16 cellular contexts compared by ENCODE assay signal in the genomic region with DNA sequence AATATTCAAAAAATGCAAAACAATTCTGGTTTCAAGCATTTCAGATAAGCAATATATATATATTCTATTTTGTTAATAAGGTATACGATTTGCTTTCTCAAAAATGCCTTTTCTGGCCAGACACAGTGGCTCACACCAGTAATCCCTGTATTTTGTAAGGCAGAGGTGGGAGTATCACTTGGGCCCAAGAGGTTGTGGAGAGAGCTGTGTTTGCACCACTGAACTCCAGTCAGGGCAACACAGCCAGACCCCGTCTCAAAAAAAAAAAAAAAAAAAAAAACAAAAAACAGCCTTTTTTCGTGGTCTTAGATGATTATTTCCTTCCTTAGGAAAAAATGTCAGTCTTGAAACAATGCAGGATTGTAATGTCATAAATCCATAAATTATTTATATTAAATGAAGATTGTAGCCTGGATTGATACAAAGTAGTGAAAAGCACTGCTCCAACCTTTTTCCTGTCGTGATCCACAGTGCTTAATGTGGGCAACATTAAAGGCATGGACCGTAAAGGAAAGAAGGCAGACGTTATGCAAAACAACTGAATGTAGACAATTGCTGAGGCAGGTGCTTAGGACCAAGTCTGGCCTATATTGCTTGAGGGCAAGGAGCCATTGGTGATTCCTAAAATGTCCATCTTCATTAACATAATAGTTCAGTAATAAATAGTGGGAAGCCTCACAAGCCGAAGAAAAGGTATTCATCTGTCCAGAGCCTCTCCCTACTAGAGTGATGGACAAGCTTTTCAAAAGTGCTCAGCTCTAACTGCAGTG. TPM values are rescaled to one million over a fixed set of nuclear protein-coding genes. Genes with fewer than 3 reads are reported as not detected.
DNase-seq lines count a peak whose midpoint lies in the region; ATAC-seq and TF ChIP-seq lines count a peak whose summit lies in the region.
"Had no signal": no experiment of that assay in that cellular context is flagged by ENCODE, and none has a peak within 500 bp of the region (broad histone marks: within the 10 kb centered on the region; RNA-seq: fewer than 3 reads in every experiment).

No MANE protein-coding gene starts in this region.

- no peak for ATAC-seq in Panc1

- H3K36me3 Mint-ChIP-seq in nephron progenitor cell (ENCODE audit: low read depth), result peaks cover 82% of the 10 kb centered on the region
- peaks cover 37 to 88% of the 10 kb centered on the region in 2 donors for H3K36me3 Mint-ChIP-seq in CD4-positive, alpha-beta memory T cell

- peak overlapping the region; percentile 32 for H3K27ac Mint-ChIP-seq in nephron progenitor cell
- H3K27ac Mint-ChIP-seq in CD4-positive, alpha-beta memory T cell, result no peak overlapping the region

- peak overlapping the region in 9 of 11 experiments; percentile 73 to 90 (median 80); a peak in 11 of 22 replicates for H3K4me2 ChIP-seq in BLaER1 treated with 17β-estradiol and CSF1 and Interleukin-3, amounts not matched to agents 10 nM and 100 nM
- no peak overlapping the region for H3K4me2 ChIP-seq in PC-9

- in situ Hi-C loops in HAP-1 (cut with MboI; ENCODE audit: low sequenced_read_pairs) (no loop called here), Panc1 (cut with HindIII; ENCODE audit: low pct_unique_long_range_greater_than_20kb, low sequenced_read_pairs) (no loop called here)

- no peak overlapping the region for H3K27ac ChIP-seq in BLaER1 treated with 17β-estradiol and CSF1 and Interleukin-3, amounts not matched to agents 10 nM and 100 nM
- H3K27ac ChIP-seq in Panc1 (ENCODE audit: low read length), result no peak overlapping the region
- no peak overlapping the region for H3K27ac ChIP-seq in CD4-positive, alpha-beta memory T cell (ENCODE audit: low read depth, low read length)
- H3K27ac ChIP-seq in PC-9, result no peak overlapping the region

- peaks cover 63 to 93% (median 79%) of the 10 kb centered on the region in 11 experiments for H3K36me3 ChIP-seq in BLaER1 treated with 17β-estradiol and CSF1 and Interleukin-3, amounts not matched to agents 10 nM and 100 nM
- H3K36me3 ChIP-seq in HAP-1 (replicated peaks) (peaks cover 79% of the 10 kb centered on the region), Panc1 (ENCODE audit: control insufficient read depth, insufficient read depth, low read length) (peaks cover 20% of the 10 kb centered on the region), PC-9 (ENCODE audit: low read depth) (peaks cover 65% of the 10 kb centered on the region)
- peaks cover 53% of the 10 kb centered on the region for H3K36me3 ChIP-seq in CD4-positive, alpha-beta memory T cell (ENCODE audit: insufficient read depth, low read length)

- no peaks in the 10 kb centered on the region for H3K9me3 ChIP-seq in BLaER1 treated with 17β-estradiol and CSF1 and Interleukin-3, amounts not matched to agents 10 nM and 100 nM (replicated peaks in 1 of 11)
- no peaks in the 10 kb centered on the region for H3K9me3 ChIP-seq in HAP-1
- H3K9me3 ChIP-seq in Panc1 (ENCODE audit: control insufficient read depth, insufficient read depth, low read depth, low read length), result no peaks in the 10 kb centered on the region
- no peaks in the 10 kb centered on the region for H3K9me3 ChIP-seq in CD4-positive, alpha-beta memory T cell (ENCODE audit: control insufficient read depth in 1 of 2, low read length in 2 of 2)
- no peaks in the 10 kb centered on the region for H3K9me3 ChIP-seq in PC-9 (ENCODE audit: insufficient read depth, low read depth)
- H3K9me3 ChIP-seq: BE2C had no signal

- H3K9ac ChIP-seq in BLaER1 treated with 17β-estradiol and CSF1 and Interleukin-3, amounts not matched to agents 10 nM and 100 nM, result no peak overlapping the region

- no peaks in the 10 kb centered on the region for H3K9me2 ChIP-seq in PC-9 (ENCODE audit: insufficient read depth)

- H3K4me1 ChIP-seq in BLaER1 treated with 17β-estradiol and CSF1 and Interleukin-3, amounts not matched to agents 10 nM and 100 nM, result peaks cover 59 to 80% (median 74%) of the 10 kb centered on the region in 10 experiments
- H3K4me1 ChIP-seq in HAP-1, result peaks cover 9% of the 10 kb centered on the region; the same call in 1 of the 2 replicates
- no peaks in the 10 kb centered on the region; the same call in 1 of the 2 replicates for H3K4me1 ChIP-seq in Panc1 (ENCODE audit: control insufficient read depth, insufficient read depth, low read length)
- H3K4me1 ChIP-seq in CD4-positive, alpha-beta memory T cell (ENCODE audit: insufficient read depth, low read length), result peaks cover 7% of the 10 kb centered on the region
- no peaks in the 10 kb centered on the region for H3K4me1 ChIP-seq in PC-9 (replicated peaks; ENCODE audit: insufficient read depth)
- H3K4me1 ChIP-seq: BE2C had no signal

- peaks cover 36% of the 10 kb centered on the region; the same call in 1 of the 2 replicates for H3F3A ChIP-seq in PC-9 (ENCODE audit: insufficient read depth, low read depth)

- BruUV-seq in Panc1 (replicated peaks; lab: Mats Ljungman, UMichigan) (TSS peak; percentile 58), PC-9 (replicated peaks; lab: Mats Ljungman, UMichigan) (no TSS peak)

- H3K79me2 ChIP-seq in PC-9 (ENCODE audit: low read depth), result no peaks in the 10 kb centered on the region

- DNase-seq in HAP-1 (ENCODE audit: low spot score in 2 of 2) (peak; percentile 37 to 53), Panc1 (ENCODE audit: low read depth, low spot score) (no peak), nephron progenitor cell (no peak), PC-9 (no peak), NCI-H2196 treated with DMSO at 0.1 percent for 48 hours (lab: John Stamatoyannopoulos, UW; ENCODE audit: unreplicated experiment) (no peak)
- no peak for DNase-seq in CD4-positive, alpha-beta memory T cell
- DNase-seq: BE2C; GF-D8; Kasumi-1; NCI-H1105 treated with DMSO at 0.1 percent for 48 hours; NCI-H1694 treated with DMSO at 0.1 percent for 48 hours; NCI-H2107; NCI-H226; NK-92 treated with Interleukin-12 subunit alpha and Interleukin-12 subunit beta, amount 100 ng/mL, for 24 hours; OCI-M1 had no signal

- CTCF ChIA-PET in Panc1 (lab: Charles Lee), result no interaction called here
- CTCF ChIA-PET in CD4-positive, alpha-beta memory T cell (lab: Charles Lee; ENCODE audit: partially characterized antibody), result interaction anchor here (0.9 to 2.3 kb wide), 3 partner anchors 37 to 366 kb away, joined by 3 to 8 read pairs (median 3); a partner anchor contains a TSS
- CTCF ChIA-PET in PC-9 (lab: Charles Lee), result interaction anchor here (1.3 kb wide), 1 partner anchor 180 kb away, joined by 5 read pairs; no protein-coding TSS in a partner anchor

- no peaks in the 10 kb centered on the region for H3K27me3 ChIP-seq in BLaER1 treated with 17β-estradiol and CSF1 and Interleukin-3, amounts not matched to agents 10 nM and 100 nM
- no peaks in the 10 kb centered on the region for H3K27me3 ChIP-seq in HAP-1 (ENCODE audit: low read depth)
- no peaks in the 10 kb centered on the region for H3K27me3 ChIP-seq in Panc1 (ENCODE audit: control insufficient read depth, insufficient read depth, low read length)
- H3K27me3 ChIP-seq in CD4-positive, alpha-beta memory T cell (ENCODE audit: insufficient read depth, low read length), result no peaks in the 10 kb centered on the region
- no peaks in the 10 kb centered on the region for H3K27me3 ChIP-seq in PC-9 (ENCODE audit: insufficient read depth, low read depth)
- H3K27me3 ChIP-seq: BE2C had no signal

- no peaks in the 10 kb centered on the region for H3K9me3 Mint-ChIP-seq in nephron progenitor cell
- H3K9me3 Mint-ChIP-seq in CD4-positive, alpha-beta memory T cell, result no peaks in the 10 kb centered on the region

- H3K4me1 Mint-ChIP-seq in nephron progenitor cell, result peaks cover 11% of the 10 kb centered on the region
- peaks cover 10 to 30% (median 13%) of the 10 kb centered on the region in 4 donors for H3K4me1 Mint-ChIP-seq in CD4-positive, alpha-beta memory T cell

- POLR2A ChIA-PET in Panc1 (lab: Charles Lee), result no interaction called here
- POLR2A ChIA-PET in CD4-positive, alpha-beta memory T cell (lab: Charles Lee; ENCODE audit: partially characterized antibody), result no interaction called here
- POLR2A ChIA-PET in PC-9 (lab: Charles Lee; ENCODE audit: unreplicated experiment), result no interaction called here

- TF ChIP-seq CTCF in Panc1 (IDR thresholded peaks at IDR 0.05) (no peak), nephron progenitor cell (IDR thresholded peaks at IDR 0.05) (no peak), PC-9 (conservative IDR thresholded peaks at IDR 0.05) (no peak)

- H4K20me1 ChIP-seq in BLaER1 treated with 17β-estradiol and CSF1 and Interleukin-3, amounts not matched to agents 10 nM and 100 nM, result peaks cover 0 to 91% (median 15%) of the 10 kb centered on the region in 11 experiments; a peak in 14 of 22 replicates
- peaks cover 7% of the 10 kb centered on the region for H4K20me1 ChIP-seq in PC-9 (ENCODE audit: insufficient read depth)

- H3K4me3 ChIP-seq in BLaER1 treated with 17β-estradiol and CSF1 and Interleukin-3, amounts not matched to agents 10 nM and 100 nM, result no peak overlapping the region
- no peak overlapping the region for H3K4me3 ChIP-seq in HAP-1
- no peak overlapping the region for H3K4me3 ChIP-seq in Panc1 (ENCODE audit: low read depth in 2 of 2, low read length in 2 of 2)
- H3K4me3 ChIP-seq in CD4-positive, alpha-beta memory T cell (ENCODE audit: low read length in 2 of 2), result no peak overlapping the region
- H3K4me3 ChIP-seq in PC-9, result no peak overlapping the region

- intact Hi-C loops in Panc1 (cut with micrococcal nuclease; ENCODE audit: unreplicated experiment) (no loop called here), PC-9 (cut with micrococcal nuclease; ENCODE audit: unreplicated experiment) (loop anchor here (5.0 kb wide), 2 partner anchors 180 to 695 kb away; no protein-coding TSS in a partner anchor)
- intact Hi-C loops in CD4-positive, alpha-beta memory T cell (cut with micrococcal nuclease), result loop anchor here (5.0 kb wide), 1 partner anchor 35 kb away; a partner anchor contains a TSS

- H3K4me3 Mint-ChIP-seq in nephron progenitor cell, result no peak overlapping the region
- no peak overlapping the region for H3K4me3 Mint-ChIP-seq in CD4-positive, alpha-beta memory T cell

- H3K27me3 Mint-ChIP-seq in nephron progenitor cell (ENCODE audit: low read depth, poor library complexity), result no peaks in the 10 kb centered on the region
- no peaks in the 10 kb centered on the region for H3K27me3 Mint-ChIP-seq in CD4-positive, alpha-beta memory T cell

- no peak overlapping the region for H2AFZ ChIP-seq in PC-9

RNA-seq across cellular contexts. Expression of a gene that starts 36.8 kb away (rescaled TPM):
- total RNA-seq in Panc1 (2021; ENCODE audit: unreplicated experiment) (15.8 TPM), PC-9 (2021) (19.7 and 25.0 TPM in 2 replicates)
- polyA plus RNA-seq in Panc1 (2012; ENCODE audit: insufficient read length), result 16.4 TPM
- total RNA-seq in CD4-positive, alpha-beta memory T cell, result 10 to 100 TPM; 30.7 to 31.5 TPM
- 1 to 10 TPM in 1 of 2 donors, under 1 TPM in 1; 0.26 to 5.0 TPM for polyA plus RNA-seq in CD4-positive, alpha-beta memory T cell

Comparison
In these comparisons a context has a peak if more than half of its experiments do, and no peak if none do; other contexts are left out.
1. DNase-seq: peak in HAP-1 (2 of 2); none in Panc1 (single experiment), nephron progenitor cell (single experiment), CD4-positive, alpha-beta memory T cell (0 of 5), PC-9 (0 of 2) and NCI-H2196 treated with DMSO at 0.1 percent for 48 hours (single experiment).